In the genomic region with DNA sequence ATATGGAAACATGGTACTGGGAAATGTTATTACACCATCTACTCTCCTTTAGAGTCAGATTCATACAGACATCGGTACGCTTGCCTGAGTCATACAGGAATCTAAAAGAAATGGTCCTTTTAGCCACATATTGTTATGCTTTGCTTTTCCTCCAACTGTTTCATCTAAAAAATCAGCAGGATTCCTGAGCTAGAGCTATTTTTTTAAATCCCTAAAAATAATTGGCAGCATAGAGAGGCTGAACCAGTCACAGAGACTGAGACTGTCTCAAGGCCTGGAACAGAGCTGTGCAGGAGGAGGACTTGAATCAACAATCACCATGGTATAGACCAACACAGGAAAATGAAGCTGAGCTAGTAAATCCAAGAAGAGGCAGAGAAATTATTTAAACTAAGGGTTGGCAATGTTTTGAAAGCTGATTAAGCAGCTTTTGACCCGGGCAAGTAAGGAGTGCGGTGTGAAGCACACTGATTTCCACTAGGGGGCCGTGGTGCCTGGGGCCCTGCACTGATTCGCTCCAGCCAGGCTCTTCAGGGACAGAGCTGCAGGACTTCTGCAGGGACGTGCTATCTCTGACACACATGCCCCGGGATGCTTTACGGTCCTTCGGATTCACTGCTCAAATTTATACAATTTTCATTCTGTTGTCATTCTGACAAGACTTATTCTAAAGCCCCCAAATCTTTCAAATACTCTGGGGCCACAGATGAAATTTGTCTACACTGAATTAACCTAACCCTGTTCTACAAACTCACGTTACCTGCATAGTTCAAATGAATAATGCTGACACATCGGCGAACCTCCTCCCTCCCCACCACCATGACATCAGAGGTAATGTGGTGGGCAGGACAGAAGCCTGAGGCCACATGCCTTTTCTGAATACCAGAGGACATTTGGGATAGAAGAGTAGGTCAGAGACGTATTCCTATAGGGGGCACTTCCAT, we compare ENCODE assay signal across 8 cellular contexts.
A peak's percentile ranks its signal among the peaks of the same experiment; 100 is the strongest.
DNase-seq lines count a peak whose midpoint lies in the region; ATAC-seq and TF ChIP-seq lines count a peak whose summit lies in the region.

No MANE protein-coding gene starts in this region.

- H3K27ac ChIP-seq in OCI-LY7 (ENCODE audit: low read depth, low read length, poor library complexity, severe bottlenecking) (no peak overlapping the region), heart right ventricle (no peak overlapping the region)

- H3K9me3 Mint-ChIP-seq in activated naive CD4-positive, alpha-beta T cell treated with anti-CD3 and anti-CD28 coated beads for 36 hours = no peaks in the 10 kb centered on the region

- no peaks in the 10 kb centered on the region for H3K9me2 ChIP-seq in OCI-LY7 (ENCODE audit: insufficient read depth, low read length)

- CTCF ChIA-PET in OCI-LY7 (lab: Charles Lee; ENCODE audit: unreplicated experiment) = no interaction called here
- CTCF ChIA-PET in activated naive CD4-positive, alpha-beta T cell treated with anti-CD3 and anti-CD28 coated beads for 36 hours (lab: Charles Lee) = interaction anchor here (0.6 to 1.4 kb wide), 19 partner anchors 8 to 626 kb away, joined by 3 to 12 read pairs (median 3); no protein-coding TSS in a partner anchor

- POLR2A ChIA-PET in OCI-LY7 (lab: Charles Lee) = interaction anchor here (0.6 kb wide), 2 partner anchors 67 to 126 kb away, joined by 3 to 4 read pairs; no protein-coding TSS in a partner anchor

- H3K4me1 ChIP-seq in OCI-LY7 (ENCODE audit: insufficient read depth, low read length, poor library complexity, severe bottlenecking) (peaks cover 2% of the 10 kb centered on the region), heart right ventricle (peaks cover 0 to 20% (median 8%) of the 10 kb centered on the region in 9 donors)

- H3K4me3 ChIP-seq in OCI-LY7 (ENCODE audit: low read depth, low read length, poor library complexity, severe bottlenecking) (no peak overlapping the region), heart right ventricle (no peak overlapping the region)

- H3K4me1 Mint-ChIP-seq in activated naive CD4-positive, alpha-beta T cell treated with anti-CD3 and anti-CD28 coated beads for 36 hours (ENCODE audit: low read depth) = peaks cover 6% of the 10 kb centered on the region

- intact Hi-C loops in OCI-LY7 (cut with micrococcal nuclease; ENCODE audit: unreplicated experiment) = loop anchor here (5.0 to 10.0 kb wide), 2 partner anchors 393 to 425 kb away; no protein-coding TSS in a partner anchor
- intact Hi-C loops in activated naive CD4-positive, alpha-beta T cell treated with anti-CD3 and anti-CD28 coated beads for 36 hours (cut with micrococcal nuclease) = loop anchor here (1.0 to 5.0 kb wide), 2 partner anchors 193 to 427 kb away; no protein-coding TSS in a partner anchor
- intact Hi-C loops in heart right ventricle (cut with DNase I) = loop anchor here in 9 of 10 donors (1.0 to 10.0 kb wide), 10 partner anchors 165 to 823 kb away; partner anchors contain the start of gene FARP1 (in 1 of the 9)

- no peaks in the 10 kb centered on the region for H3K27me3 Mint-ChIP-seq in activated naive CD4-positive, alpha-beta T cell treated with anti-CD3 and anti-CD28 coated beads for 36 hours (ENCODE audit: low read depth)

- H3K27me3 ChIP-seq in heart right ventricle = no peaks in the 10 kb centered on the region

- 39 to 40% methylated on average over 14 of the region's 14 CpGs for WGBS in heart right ventricle, 2 donors

- no peaks in the 10 kb centered on the region for H3K9me3 ChIP-seq in OCI-LY7 (ENCODE audit: low read length)
- H3K9me3 ChIP-seq in heart right ventricle = no peaks in the 10 kb centered on the region

- DNase-seq in EH (ENCODE audit: low read depth) = peak; percentile 63
- peak; percentile 52 for DNase-seq in OCI-LY7 (ENCODE audit: low spot score)
- peak; percentile 58 for DNase-seq in activated naive CD4-positive, alpha-beta T cell treated with anti-CD3 and anti-CD28 coated beads for 36 hours
- DNase-seq in heart right ventricle = peak; percentile 56 to 59
- DNase-seq in retina = peak; percentile 57
- no peak for DNase-seq in NCI-H446 treated with DMSO at 0.1 percent for 48 hours (lab: John Stamatoyannopoulos, UW)

- no peaks in the 10 kb centered on the region for H3K79me2 ChIP-seq in OCI-LY7 (ENCODE audit: insufficient read depth, low read depth, low read length)

- H3K36me3 ChIP-seq in OCI-LY7 (ENCODE audit: insufficient read depth, low read length) = peaks cover 5% of the 10 kb centered on the region
- peaks cover 0 to 77% (median 11%) of the 10 kb centered on the region in 9 donors for H3K36me3 ChIP-seq in heart right ventricle

- H4K20me1 ChIP-seq in OCI-LY7 (ENCODE audit: insufficient read depth, low read length) = no peaks in the 10 kb centered on the region

- H3K4me3 Mint-ChIP-seq in activated naive CD4-positive, alpha-beta T cell treated with anti-CD3 and anti-CD28 coated beads for 36 hours = no peak overlapping the region

- H3K36me3 Mint-ChIP-seq in activated naive CD4-positive, alpha-beta T cell treated with anti-CD3 and anti-CD28 coated beads for 36 hours (ENCODE audit: low read depth) = peaks cover 8% of the 10 kb centered on the region

- TF ChIP-seq CTCF in OCI-LY7 (conservative IDR thresholded peaks at IDR 0.05; ENCODE audit: low read length) (peak; percentile 74), heart right ventricle (IDR thresholded peaks at IDR 0.05) (peak; percentile 59 to 88 (median 83))

- ATAC-seq in GM19468 (IDR thresholded peaks at IDR 0.05; ENCODE audit: extremely low read depth, unreplicated experiment) (peak; percentile 68), HG03460 (IDR thresholded peaks at IDR 0.05; ENCODE audit: unreplicated experiment) (peak; percentile 92), heart right ventricle (peak; percentile 91 to 95 (median 93))

- H3K4me2 ChIP-seq in OCI-LY7 (ENCODE audit: low read length) = no peak overlapping the region

- no peak overlapping the region for H3K27ac Mint-ChIP-seq in activated naive CD4-positive, alpha-beta T cell treated with anti-CD3 and anti-CD28 coated beads for 36 hours

- H2AFZ ChIP-seq in OCI-LY7 (ENCODE audit: low read length) = no peak overlapping the region

- BruUV-seq in OCI-LY7 (replicated peaks; lab: Mats Ljungman, UMichigan) = no TSS peak
